16 cellular contexts compared by ENCODE assay signal in the genomic region with DNA sequence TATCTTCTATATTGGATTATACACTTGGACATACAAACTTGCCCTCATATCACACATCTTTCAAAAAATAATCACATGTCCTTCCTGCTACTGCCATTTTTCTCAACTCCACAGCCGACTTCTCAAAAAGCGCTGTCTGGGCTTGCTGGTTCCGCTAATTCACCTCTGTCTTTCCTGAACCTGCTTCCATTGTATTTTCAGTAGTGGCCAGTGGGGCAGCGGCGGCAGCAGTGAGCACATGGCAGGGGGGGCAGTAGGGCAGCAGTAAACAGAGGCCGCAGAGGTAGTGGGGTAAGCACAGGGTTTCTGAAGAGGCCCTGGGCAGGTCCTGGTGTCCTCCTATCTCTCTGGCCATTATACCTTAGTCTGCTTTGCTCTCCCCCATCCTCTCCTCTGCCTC.
DNase-seq lines count a peak whose midpoint lies in the region; ATAC-seq, FAIRE-seq and TF ChIP-seq lines count a peak whose summit lies in the region.
"Had no signal": no experiment of that assay in that cellular context is flagged by ENCODE, and none has a peak within 500 bp of the region (broad histone marks: within the 10 kb centered on the region; RNA-seq: fewer than 3 reads in every experiment).

No MANE protein-coding gene starts in this region.

- H3K4me3 ChIP-seq in Caco-2 (ENCODE audit: low read depth, low read length) = no peak overlapping the region
- no peak overlapping the region for H3K4me3 ChIP-seq in HepG2 (replicated peaks in 1 of 3; ENCODE audit: insufficient read depth in 1 of 3, low read depth in 2 of 3, low read length in 3 of 3)
- H3K4me3 ChIP-seq: SJSA1 had no signal

- no TSS peak for BruUV-seq in Caco-2 (replicated peaks; lab: Mats Ljungman, UMichigan)
- no TSS peak for BruUV-seq in HepG2 (replicated peaks; lab: Mats Ljungman, UMichigan)

- 16% methylated on average over 5 of the region's 6 CpGs for WGBS in HepG2 (ENCODE audit: low lambda C conversion rate)

- no peaks in the 10 kb centered on the region for H3K9me3 Mint-ChIP-seq in Caco-2 (ENCODE audit: unreplicated experiment)
- no peaks in the 10 kb centered on the region for H3K9me3 Mint-ChIP-seq in WTC11
- H3K9me3 Mint-ChIP-seq: activated CD4-positive, alpha-beta memory T cell treated with anti-CD3 and anti-CD28 coated beads, Interleukin-2, amount 10 ng/mL, durations not matched to agents 7 days and 5 days; activated naive CD4-positive, alpha-beta T cell treated with anti-CD3 and anti-CD28 coated beads, Interleukin-2, amount 50 U/mL, for 72 hours had no signal

- POLR2A ChIA-PET in Caco-2 (lab: Charles Lee) (no interaction called here), WTC11 (lab: Charles Lee) (no interaction called here), HepG2 (lab: Yijun Ruan, JAX) (no interaction called here)

- in situ Hi-C loops in HepG2 (cut with HindIII; ENCODE audit: extremely low pct_ligation_motif_present, low pct_unique_long_range_greater_than_20kb) = no loop called here

- TF ChIP-seq POLR2A in HepG2 (IDR thresholded peaks at IDR 0.05; ENCODE audit: insufficient read depth in 1 of 2, low read depth in 2 of 2, low read length in 2 of 2) = no peak

- no peaks in the 10 kb centered on the region for H3K27me3 Mint-ChIP-seq in Caco-2 (ENCODE audit: insufficient read depth, unreplicated experiment)
- no peaks in the 10 kb centered on the region; the same call in 1 of the 2 replicates for H3K27me3 Mint-ChIP-seq in WTC11 (ENCODE audit: low read depth)

- no peak overlapping the region for H3K9ac ChIP-seq in HepG2 (ENCODE audit: insufficient read depth, low read depth, low read length)
- H3K9ac ChIP-seq: KMS-11 had no signal

- H3K4me1 ChIP-seq in Caco-2 = no peaks in the 10 kb centered on the region
- H3K4me1 ChIP-seq in HepG2 (ENCODE audit: insufficient read depth, low read length) = no peaks in the 10 kb centered on the region
- H3K4me1 ChIP-seq: SJSA1 had no signal

- no peaks in the 10 kb centered on the region for H4K20me1 ChIP-seq in HepG2 (ENCODE audit: insufficient read depth, low read length)

- peaks cover 15% of the 10 kb centered on the region for H3K4me1 Mint-ChIP-seq in Caco-2 (ENCODE audit: low read depth, unreplicated experiment)
- H3K4me1 Mint-ChIP-seq in WTC11 = peaks cover 34% of the 10 kb centered on the region

- peak; percentile 79 for ATAC-seq in WTC11
- ATAC-seq in HepG2 = peak; percentile 86
- ATAC-seq in HG03442 (IDR thresholded peaks at IDR 0.05; ENCODE audit: unreplicated experiment) = no peak
- no peak for ATAC-seq in GM18858 (IDR thresholded peaks at IDR 0.05; ENCODE audit: unreplicated experiment)
- ATAC-seq: activated naive CD4-positive, alpha-beta T cell treated with anti-CD3 and anti-CD28 coated beads, Interleukin-2, amount 50 U/mL, for 72 hours had no signal

- intact Hi-C loops in Caco-2 (cut with micrococcal nuclease; ENCODE audit: unreplicated experiment) = no loop called here
- intact Hi-C loops in HepG2 (cut with micrococcal nuclease; ENCODE audit: unreplicated experiment) = no loop called here

- TF ChIP-seq CTCF in Caco-2 (IDR thresholded peaks at IDR 0.05; ENCODE audit: insufficient read depth in 1 of 2, low read depth in 1 of 2, low read length in 1 of 2, severe bottlenecking in 1 of 2, unreplicated experiment in 1 of 2) = peak; percentile 39 to 56
- TF ChIP-seq CTCF in WTC11 (IDR thresholded peaks at IDR 0.05) = peak; percentile 42; the same call in 1 of the 2 replicates
- peak; percentile 59 for TF ChIP-seq CTCF in HepG2 (CRISPR knock-in tag; IDR thresholded peaks at IDR 0.05)

- no peak overlapping the region for H3K4me2 ChIP-seq in HepG2 (ENCODE audit: low read depth, low read length)
- H3K4me2 ChIP-seq: KMS-11 had no signal

- CTCF ChIA-PET in Caco-2 (lab: Charles Lee) = no interaction called here
- CTCF ChIA-PET in WTC11 (lab: Charles Lee) = interaction anchor here (0.6 to 1.5 kb wide), 6 partner anchors 9 to 222 kb away, joined by 3 to 7 read pairs (median 4); no protein-coding TSS in a partner anchor
- CTCF ChIA-PET in HepG2 (lab: Yijun Ruan, JAX; ENCODE audit: low intra/inter-chr PET ratio, low total read pairs) = no interaction called here

- H2AFZ ChIP-seq in HepG2 (ENCODE audit: low read length) = no peak overlapping the region

- no peaks in the 10 kb centered on the region for H3K79me2 ChIP-seq in HepG2 (ENCODE audit: insufficient read depth, low read length)

- no peak overlapping the region for H3K27ac ChIP-seq in HepG2 (ENCODE audit: extremely low read length, insufficient read depth, low read length)
- H3K27ac ChIP-seq: KMS-11, SJSA1 had no signal

- H3K27ac Mint-ChIP-seq in Caco-2 (ENCODE audit: unreplicated experiment) (no peak overlapping the region), WTC11 (no peak overlapping the region)
- H3K27ac Mint-ChIP-seq: activated CD4-positive, alpha-beta memory T cell treated with anti-CD3 and anti-CD28 coated beads, Interleukin-2, amount 10 ng/mL, durations not matched to agents 7 days and 5 days had no signal

- H3K36me3 Mint-ChIP-seq in Caco-2 (ENCODE audit: insufficient read depth, unreplicated experiment) (no peaks in the 10 kb centered on the region), WTC11 (no peaks in the 10 kb centered on the region)
- H3K36me3 Mint-ChIP-seq: activated naive CD4-positive, alpha-beta T cell treated with anti-CD3 and anti-CD28 coated beads, Interleukin-2, amount 50 U/mL, for 72 hours had no signal

- H3K9me3 ChIP-seq in Caco-2 = no peaks in the 10 kb centered on the region
- no peaks in the 10 kb centered on the region for H3K9me3 ChIP-seq in HepG2 (ENCODE audit: low read length)
- H3K9me3 ChIP-seq: SJSA1 had no signal

- no peak for TF ChIP-seq EP300 in HepG2 (IDR thresholded peaks at IDR 0.05; ENCODE audit: low read depth in 2 of 2, low read length in 2 of 2)
- no peak for TF ChIP-seq EP300 in HepG2 (CRISPR knock-in tag; IDR thresholded peaks at IDR 0.05; ENCODE audit: borderline replicate concordance)

- no peak for FAIRE-seq in HepG2 (lab: Jason Lieb, UNC)

- H3K36me3 ChIP-seq in Caco-2 (ENCODE audit: control insufficient read depth, insufficient read depth, low read length) (no peaks in the 10 kb centered on the region), HepG2 (replicated peaks in 1 of 2; ENCODE audit: control insufficient read depth in 1 of 2, insufficient read depth in 2 of 2, low read length in 2 of 2) (no peaks in the 10 kb centered on the region)
- H3K36me3 ChIP-seq: SJSA1 had no signal

- TF ChIP-seq RAD21 in HepG2 (CRISPR knock-in tag; IDR thresholded peaks at IDR 0.05) = no peak

- H3K4me3 Mint-ChIP-seq in Caco-2 (ENCODE audit: unreplicated experiment) (no peak overlapping the region), WTC11 (no peak overlapping the region)
- H3K4me3 Mint-ChIP-seq: activated CD4-positive, alpha-beta memory T cell treated with anti-CD3 and anti-CD28 coated beads, Interleukin-2, amount 10 ng/mL, durations not matched to agents 7 days and 5 days had no signal

- DNase-seq in Caco-2 (peak in 1 of 2 experiments; percentile 30), HuH-7 (ENCODE audit: low spot score) (peak; percentile 40), WTC11 (ENCODE audit: low spot score) (peak; percentile 66), HepG2 (ENCODE audit: low spot score) (no peak), amygdala (lab: John Stamatoyannopoulos, UW) (no peak), T1000 (lab: John Stamatoyannopoulos, UW) (no peak)
- DNase-seq: activated CD4-positive, alpha-beta memory T cell treated with anti-CD3 and anti-CD28 coated beads, Interleukin-2, amount 10 ng/mL, durations not matched to agents 7 days and 5 days; cortex of kidney; DMS79; midbrain; substantia nigra had no signal

- H3K27me3 ChIP-seq in Caco-2 (replicated peaks; ENCODE audit: control insufficient read depth, insufficient read depth, low read length) (no peaks in the 10 kb centered on the region), HepG2 (ENCODE audit: control insufficient read depth in 1 of 2, insufficient read depth in 2 of 2, low read length in 2 of 2) (peaks cover 2 to 32% of the 10 kb centered on the region in 2 experiments; a peak in 3 of 5 replicates)
- H3K27me3 ChIP-seq: SJSA1 had no signal

TF ChIP-seq in WTC11, 78 proteins besides CTCF, POLR2A, EP300 and RAD21 (continues in another document):
- TF ChIP-seq IRF1 (CRISPR knock-in tag; IDR thresholded peaks at IDR 0.05) (no peak), FOXK1 (CRISPR knock-in tag; IDR thresholded peaks at IDR 0.05) (0 out of 2 replicates have a peak, but pooled peaks have one; percentile 37), SMAD4 (CRISPR knock-in tag; IDR thresholded peaks at IDR 0.05) (no peak)

TF ChIP-seq in HepG2, 621 proteins besides CTCF, POLR2A, EP300 and RAD21:
- TF ChIP-seq, protein P1, sequence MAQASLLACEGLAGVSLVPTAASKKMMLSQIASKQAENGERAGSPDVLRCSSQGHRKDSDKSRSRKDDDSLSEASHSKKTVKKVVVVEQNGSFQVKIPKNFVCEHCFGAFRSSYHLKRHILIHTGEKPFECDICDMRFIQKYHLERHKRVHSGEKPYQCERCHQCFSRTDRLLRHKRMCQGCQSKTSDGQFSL (CRISPR knock-in tag; IDR thresholded peaks at IDR 0.05) = peak; percentile 94
- TF ChIP-seq TMF1 (CRISPR knock-in tag; IDR thresholded peaks at IDR 0.05; ENCODE audit: low read depth) (no peak), ZBTB33 (CRISPR knock-in tag; IDR thresholded peaks at IDR 0.05) (peak; percentile 68; the same call in 1 of the 2 replicates)

Comparison
In these comparisons a context has a peak if more than half of its experiments do, and no peak if none do; other contexts are left out.
1. DNase-seq: peak in HuH-7 (single experiment) and WTC11 (single experiment); none in HepG2 (single experiment), amygdala (0 of 56) and T1000 (single experiment).
2. ATAC-seq: peak in WTC11 (single experiment) and HepG2 (single experiment); none in HG03442 (single experiment) and GM18858 (single experiment).
3. Peak in every context shown above with its lines, with median percentiles within 50 percentile points of each other: CTCF ChIP-seq.